Comparison of ENCODE assay signal across 2 cellular contexts in genomic region chr6:15017803-15018202, GRCh38.
TF ChIP-seq lines count a peak whose summit lies in the region.

No MANE protein-coding gene starts in this region.

TF ChIP-seq in H1, 55 proteins besides CTCF, POLR2A, EP300 and RAD21:
- TF ChIP-seq CTBP2 (IDR thresholded peaks at IDR 0.05; ENCODE audit: borderline replicate concordance, insufficient read depth, insufficient read length, low read length) (no peak), ATF2 (IDR thresholded peaks at IDR 0.05; ENCODE audit: low read length) (no peak), CBX5 (IDR thresholded peaks at IDR 0.05; ENCODE audit: low read depth, low read length) (no peak), HDAC6 (IDR thresholded peaks at IDR 0.05; ENCODE audit: low read depth, low read length) (no peak), NANOG (IDR thresholded peaks at IDR 0.05; ENCODE audit: insufficient read depth, low read depth, low read length, poor library complexity, severe bottlenecking) (no peak), TCF12 (IDR thresholded peaks at IDR 0.05; ENCODE audit: low read depth, low read length) (no peak), PHF8 (conservative IDR thresholded peaks at IDR 0.05; ENCODE audit: low read depth, low read length) (no peak), CREB1 (IDR thresholded peaks at IDR 0.05) (no peak)

TF ChIP-seq in SK-N-SH treated with all-trans-retinoic acid at 6 μM for 48 hours, 23 proteins besides CTCF, POLR2A, EP300 and RAD21:
- TF ChIP-seq ZC3H10 (CRISPR knock-in tag; IDR thresholded peaks at IDR 0.05) (no peak), SNAI2 (CRISPR knock-in tag; IDR thresholded peaks at IDR 0.05) (no peak), OSR1 (CRISPR knock-in tag; IDR thresholded peaks at IDR 0.05) (no peak), ARNTL (CRISPR knock-in tag; IDR thresholded peaks at IDR 0.05; ENCODE audit: borderline replicate concordance, low read depth) (no peak), ISL1 (CRISPR knock-in tag; IDR thresholded peaks at IDR 0.05) (no peak), ZFP3 (CRISPR knock-in tag; IDR thresholded peaks at IDR 0.05) (no peak), BACH2 (CRISPR knock-in tag; IDR thresholded peaks at IDR 0.05; ENCODE audit: borderline replicate concordance) (no peak), POU6F1 (CRISPR knock-in tag; IDR thresholded peaks at IDR 0.05; ENCODE audit: borderline replicate concordance, low read depth) (no peak), TOX (CRISPR knock-in tag; IDR thresholded peaks at IDR 0.05; ENCODE audit: borderline replicate concordance) (no peak), CSRNP3 (CRISPR knock-in tag; IDR thresholded peaks at IDR 0.05) (no peak), CREB5 (CRISPR knock-in tag; IDR thresholded peaks at IDR 0.05; ENCODE audit: low read depth) (no peak), TCF4 (CRISPR knock-in tag; IDR thresholded peaks at IDR 0.05; ENCODE audit: borderline replicate concordance) (no peak), ZNF8 (CRISPR knock-in tag; IDR thresholded peaks at IDR 0.05) (no peak), ZNF565 (CRISPR knock-in tag; conservative IDR thresholded peaks at IDR 0.05; ENCODE audit: low read depth) (no peak), RARB (CRISPR knock-in tag; IDR thresholded peaks at IDR 0.05) (no peak), ESRRG (CRISPR knock-in tag; IDR thresholded peaks at IDR 0.05) (no peak)
- TF ChIP-seq, protein P1, sequence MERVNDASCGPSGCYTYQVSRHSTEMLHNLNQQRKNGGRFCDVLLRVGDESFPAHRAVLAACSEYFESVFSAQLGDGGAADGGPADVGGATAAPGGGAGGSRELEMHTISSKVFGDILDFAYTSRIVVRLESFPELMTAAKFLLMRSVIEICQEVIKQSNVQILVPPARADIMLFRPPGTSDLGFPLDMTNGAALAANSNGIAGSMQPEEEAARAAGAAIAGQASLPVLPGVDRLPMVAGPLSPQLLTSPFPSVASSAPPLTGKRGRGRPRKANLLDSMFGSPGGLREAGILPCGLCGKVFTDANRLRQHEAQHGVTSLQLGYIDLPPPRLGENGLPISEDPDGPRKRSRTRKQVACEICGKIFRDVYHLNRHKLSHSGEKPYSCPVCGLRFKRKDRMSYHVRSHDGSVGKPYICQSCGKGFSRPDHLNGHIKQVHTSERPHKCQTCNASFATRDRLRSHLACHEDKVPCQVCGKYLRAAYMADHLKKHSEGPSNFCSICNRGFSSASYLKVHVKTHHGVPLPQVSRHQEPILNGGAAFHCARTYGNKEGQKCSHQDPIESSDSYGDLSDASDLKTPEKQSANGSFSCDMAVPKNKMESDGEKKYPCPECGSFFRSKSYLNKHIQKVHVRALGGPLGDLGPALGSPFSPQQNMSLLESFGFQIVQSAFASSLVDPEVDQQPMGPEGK (CRISPR knock-in tag; IDR thresholded peaks at IDR 0.05; ENCODE audit: borderline replicate concordance), result no peak
- TF ChIP-seq, protein P2, sequence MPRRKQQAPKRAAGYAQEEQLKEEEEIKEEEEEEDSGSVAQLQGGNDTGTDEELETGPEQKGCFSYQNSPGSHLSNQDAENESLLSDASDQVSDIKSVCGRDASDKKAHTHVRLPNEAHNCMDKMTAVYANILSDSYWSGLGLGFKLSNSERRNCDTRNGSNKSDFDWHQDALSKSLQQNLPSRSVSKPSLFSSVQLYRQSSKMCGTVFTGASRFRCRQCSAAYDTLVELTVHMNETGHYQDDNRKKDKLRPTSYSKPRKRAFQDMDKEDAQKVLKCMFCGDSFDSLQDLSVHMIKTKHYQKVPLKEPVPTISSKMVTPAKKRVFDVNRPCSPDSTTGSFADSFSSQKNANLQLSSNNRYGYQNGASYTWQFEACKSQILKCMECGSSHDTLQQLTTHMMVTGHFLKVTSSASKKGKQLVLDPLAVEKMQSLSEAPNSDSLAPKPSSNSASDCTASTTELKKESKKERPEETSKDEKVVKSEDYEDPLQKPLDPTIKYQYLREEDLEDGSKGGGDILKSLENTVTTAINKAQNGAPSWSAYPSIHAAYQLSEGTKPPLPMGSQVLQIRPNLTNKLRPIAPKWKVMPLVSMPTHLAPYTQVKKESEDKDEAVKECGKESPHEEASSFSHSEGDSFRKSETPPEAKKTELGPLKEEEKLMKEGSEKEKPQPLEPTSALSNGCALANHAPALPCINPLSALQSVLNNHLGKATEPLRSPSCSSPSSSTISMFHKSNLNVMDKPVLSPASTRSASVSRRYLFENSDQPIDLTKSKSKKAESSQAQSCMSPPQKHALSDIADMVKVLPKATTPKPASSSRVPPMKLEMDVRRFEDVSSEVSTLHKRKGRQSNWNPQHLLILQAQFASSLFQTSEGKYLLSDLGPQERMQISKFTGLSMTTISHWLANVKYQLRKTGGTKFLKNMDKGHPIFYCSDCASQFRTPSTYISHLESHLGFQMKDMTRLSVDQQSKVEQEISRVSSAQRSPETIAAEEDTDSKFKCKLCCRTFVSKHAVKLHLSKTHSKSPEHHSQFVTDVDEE (CRISPR knock-in tag; IDR thresholded peaks at IDR 0.05), result no peak
TF ChIP-seq in SK-N-SH treated with all-trans-retinoic acid at 6 μM for 48 hours: peak in this region for 0.
